8 cellular contexts compared by ENCODE assay signal in genomic region chr1:93909146-93910050, GRCh38. TPM values are rescaled to one million over a fixed set of nuclear protein-coding genes. Genes with fewer than 3 reads are reported as not detected.
A peak's percentile ranks its signal among the peaks of the same experiment; 100 is the strongest.
DNase-seq lines count a peak whose midpoint lies in the region; ATAC-seq, FAIRE-seq and TF ChIP-seq lines count a peak whose summit lies in the region.

GCLM (minus strand) TSS chr1:93909430; CDS start chr1:93909163, 267 bp downstream.

- DNase-seq in D721Med (ENCODE audit: insufficient read length, low spot score) (peak; percentile 59), HUDEP-2 (lab: John Stamatoyannopoulos, UW; ENCODE audit: unreplicated experiment in 76 of 76) (peak; percentile 18 to 97 (median 88)), activated T-cell treated with anti-CD3 and anti-CD28 coated beads for 24 hours (ENCODE audit: low read depth) (peak; percentile 88), epithelial cell of prostate (ENCODE audit: low read depth, low spot score) (peak; percentile 83), mucosa of descending colon (peak; percentile 93 to 96 (median 95))
- peak; percentile 91 for DNase-seq in stimulated activated CD8-positive, alpha-beta memory T cell treated with anti-CD3 and anti-CD28 coated beads, Interleukin-4, amount 100 ng/mL, for 24 hours (ENCODE audit: low read depth)

- no peaks in the 10 kb centered on the region for H3K9me2 ChIP-seq in OCI-LY1 (ENCODE audit: low read depth, low read length)

- TF ChIP-seq CTCF in D721Med (IDR thresholded peaks at IDR 0.05; ENCODE audit: insufficient read depth, missing control alignments), result peak; percentile 79
- peak; percentile 71 for TF ChIP-seq CTCF in OCI-LY1 (IDR thresholded peaks at IDR 0.05; ENCODE audit: low read length)
- peak; percentile 94 for TF ChIP-seq CTCF in mucosa of descending colon (IDR thresholded peaks at IDR 0.05)

- no peaks in the 10 kb centered on the region for H3K36me3 ChIP-seq in OCI-LY1 (ENCODE audit: insufficient read depth, low read length)
- no peaks in the 10 kb centered on the region for H3K36me3 ChIP-seq in mucosa of descending colon (ENCODE audit: low read depth)

- H3K9me3 ChIP-seq in OCI-LY1 (ENCODE audit: low read length), result no peaks in the 10 kb centered on the region
- H3K9me3 ChIP-seq in mucosa of descending colon, result no peaks in the 10 kb centered on the region

- ATAC-seq in GM21381 (IDR thresholded peaks at IDR 0.05; ENCODE audit: unreplicated experiment), result peak; percentile 90
- peak; percentile 98 for ATAC-seq in mucosa of descending colon

- H3K4me1 ChIP-seq in OCI-LY1 (ENCODE audit: insufficient read depth, low read length, severe bottlenecking) (peaks cover 44% of the 10 kb centered on the region), mucosa of descending colon (ENCODE audit: low read depth) (peaks cover 2% of the 10 kb centered on the region)

- H3K79me2 ChIP-seq in OCI-LY1 (ENCODE audit: insufficient read depth, low read length), result peaks cover 30% of the 10 kb centered on the region

- peak within 1 kb of the TSS; percentile 68 for H3K4me2 ChIP-seq in OCI-LY1 (ENCODE audit: low read length)

- H3K27me3 ChIP-seq in OCI-LY1 (ENCODE audit: insufficient read depth, low read length), result no peaks in the 10 kb centered on the region

- FAIRE-seq in D721Med (lab: Jason Lieb, UNC), result no peak

- H3K9ac ChIP-seq in OCI-LY1 (ENCODE audit: low read length), result peak within 1 kb of the TSS; percentile 69

- no peaks in the 10 kb centered on the region for H4K20me1 ChIP-seq in OCI-LY1 (ENCODE audit: insufficient read depth, low read length)

- H3K4me3 ChIP-seq in OCI-LY1 (ENCODE audit: low read depth, low read length, poor library complexity, severe bottlenecking) (peak within 1 kb of the TSS; percentile 77), mucosa of descending colon (peak within 1 kb of the TSS; percentile 73)

- 0 out of 2 replicates have a peak, but pooled peaks cover under 1% of the 10 kb centered on the region for H3F3A ChIP-seq in OCI-LY1 (ENCODE audit: insufficient read depth, low read length)

- peak within 1 kb of the TSS; percentile 59 for H3K27ac ChIP-seq in OCI-LY1 (ENCODE audit: low read depth, low read length, poor library complexity, severe bottlenecking)
- H3K27ac ChIP-seq in epithelial cell of prostate, result peak within 1 kb of the TSS; percentile 73

- H2AFZ ChIP-seq in OCI-LY1 (ENCODE audit: low read length), result peak within 1 kb of the TSS; percentile 20

- intact Hi-C loops in mucosa of descending colon (cut with DNase I, micrococcal nuclease), result no loop called here

RNA-seq across cellular contexts. Expression of gene GCLM, which starts in this region (rescaled TPM):
- total RNA-seq in mucosa of descending colon, result 10 to 100 TPM; 10.2 to 15.3 (median 15.0) TPM

Comparison
In these comparisons a context has a peak if more than half of its experiments do, and no peak if none do; other contexts are left out.
1. Peak in every context shown above with its lines: DNase-seq, ATAC-seq, H3K4me3 ChIP-seq and H3K27ac ChIP-seq.